8 cellular contexts compared by ENCODE assay signal in the genomic region with DNA sequence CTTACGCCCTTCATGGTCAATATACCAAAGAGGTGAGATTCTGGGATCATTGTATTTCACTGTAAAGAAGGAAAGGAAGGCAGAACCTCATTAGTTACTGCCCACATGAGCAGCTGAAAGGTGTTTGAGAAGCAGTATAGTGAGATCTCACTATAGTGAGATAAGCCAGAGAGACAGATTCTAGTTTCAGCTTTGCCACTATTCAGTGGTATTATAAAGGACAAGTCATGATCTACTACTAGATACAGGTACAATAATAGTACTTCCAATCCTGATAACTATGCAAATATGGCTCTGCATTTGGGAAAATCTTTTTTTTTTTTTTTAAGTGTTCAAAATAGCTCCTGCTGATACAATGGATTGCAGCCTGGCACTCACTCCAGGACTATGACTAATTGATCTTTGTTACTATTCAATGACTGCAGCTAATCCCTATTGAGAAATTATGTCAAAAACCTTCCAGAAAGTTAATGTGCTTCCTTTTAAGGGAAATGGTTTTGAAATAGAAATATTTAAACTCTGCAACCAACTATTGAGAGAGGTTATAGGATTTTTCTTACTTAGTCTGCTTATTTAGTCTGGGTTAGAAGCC. TPM values are rescaled to one million over a fixed set of nuclear protein-coding genes. Genes with fewer than 3 reads are reported as not detected.
DNase-seq lines count a peak whose midpoint lies in the region; ATAC-seq and TF ChIP-seq lines count a peak whose summit lies in the region.

No MANE protein-coding gene starts in this region.

- no peaks in the 10 kb centered on the region for H3K4me1 ChIP-seq in foreskin keratinocyte
- no peaks in the 10 kb centered on the region for H3K4me1 ChIP-seq in CD4-positive, alpha-beta memory T cell (ENCODE audit: insufficient read depth, low read length)

- in situ Hi-C loops in G401 (cut with HindIII; ENCODE audit: low sequenced_read_pairs), result no loop called here

- no peaks in the 10 kb centered on the region for H3K9me3 Mint-ChIP-seq in CD4-positive, alpha-beta memory T cell

- DNase-seq in AG10803 (ENCODE audit: low read depth), result peak; percentile 84
- peak in 1 of 2 donors; percentile 22 for DNase-seq in foreskin keratinocyte
- no peak for DNase-seq in CD4-positive, alpha-beta memory T cell
- DNase-seq in NAMALWA (ENCODE audit: low spot score), result no peak
- DNase-seq in G401 (ENCODE audit: low spot score), result no peak

- ATAC-seq in GM21526 (IDR thresholded peaks at IDR 0.05; ENCODE audit: low FRiP score, unreplicated experiment) (peak; percentile 34), HG03575 (IDR thresholded peaks at IDR 0.05; ENCODE audit: extremely low read depth, insufficient number of reproducible peaks, low FRiP score, unreplicated experiment) (peak; percentile 18), foreskin keratinocyte (peak; percentile 41), SK-N-SH treated with all-trans-retinoic acid at 6 μM for 48 hours (no peak)

- no peaks in the 10 kb centered on the region for H3K36me3 Mint-ChIP-seq in CD4-positive, alpha-beta memory T cell

- no peak overlapping the region for H3K27ac ChIP-seq in foreskin keratinocyte
- H3K27ac ChIP-seq in CD4-positive, alpha-beta memory T cell (ENCODE audit: low read depth, low read length), result no peak overlapping the region

- H3K36me3 ChIP-seq in CD4-positive, alpha-beta memory T cell (ENCODE audit: insufficient read depth, low read length), result no peaks in the 10 kb centered on the region

- H3K9me3 ChIP-seq in CD4-positive, alpha-beta memory T cell (ENCODE audit: control insufficient read depth in 1 of 2, low read length in 2 of 2), result no peaks in the 10 kb centered on the region

- no peaks in the 10 kb centered on the region for H3K27me3 ChIP-seq in foreskin keratinocyte
- no peaks in the 10 kb centered on the region for H3K27me3 ChIP-seq in CD4-positive, alpha-beta memory T cell (ENCODE audit: insufficient read depth, low read length)

- intact Hi-C loops in CD4-positive, alpha-beta memory T cell (cut with micrococcal nuclease), result no loop called here

- H3K4me3 Mint-ChIP-seq in CD4-positive, alpha-beta memory T cell, result no peak overlapping the region

- no peak overlapping the region for H3K4me3 ChIP-seq in AG10803 (ENCODE audit: low read length)
- no peak overlapping the region for H3K4me3 ChIP-seq in CD4-positive, alpha-beta memory T cell (ENCODE audit: low read length in 2 of 2)

- CTCF ChIA-PET in CD4-positive, alpha-beta memory T cell (lab: Charles Lee; ENCODE audit: partially characterized antibody), result no interaction called here

- POLR2A ChIA-PET in CD4-positive, alpha-beta memory T cell (lab: Charles Lee; ENCODE audit: partially characterized antibody), result no interaction called here

- no peak for TF ChIP-seq CTCF in AG10803 (conservative IDR thresholded peaks at IDR 0.05; ENCODE audit: low read length)
- no peak for TF ChIP-seq CTCF in foreskin keratinocyte (conservative IDR thresholded peaks at IDR 0.05)

- peaks cover 0 to 1% of the 10 kb centered on the region in 2 donors for H3K27me3 Mint-ChIP-seq in CD4-positive, alpha-beta memory T cell

- H3K4me1 Mint-ChIP-seq in CD4-positive, alpha-beta memory T cell, result no peaks in the 10 kb centered on the region

- no peak overlapping the region for H3K27ac Mint-ChIP-seq in CD4-positive, alpha-beta memory T cell

TF ChIP-seq in SK-N-SH treated with all-trans-retinoic acid at 6 μM for 48 hours, 23 proteins besides CTCF, POLR2A, EP300 and RAD21 (continues in another document):
- TF ChIP-seq ESRRG (CRISPR knock-in tag; IDR thresholded peaks at IDR 0.05), result no peak
- no peak for TF ChIP-seq ZFP30 (CRISPR knock-in tag; IDR thresholded peaks at IDR 0.05)
- no peak for TF ChIP-seq ARNTL (CRISPR knock-in tag; IDR thresholded peaks at IDR 0.05; ENCODE audit: borderline replicate concordance, low read depth)
- TF ChIP-seq ZNF565 (CRISPR knock-in tag; conservative IDR thresholded peaks at IDR 0.05; ENCODE audit: low read depth), result no peak
- TF ChIP-seq OSR1 (CRISPR knock-in tag; IDR thresholded peaks at IDR 0.05), result no peak
- TF ChIP-seq, protein P1, sequence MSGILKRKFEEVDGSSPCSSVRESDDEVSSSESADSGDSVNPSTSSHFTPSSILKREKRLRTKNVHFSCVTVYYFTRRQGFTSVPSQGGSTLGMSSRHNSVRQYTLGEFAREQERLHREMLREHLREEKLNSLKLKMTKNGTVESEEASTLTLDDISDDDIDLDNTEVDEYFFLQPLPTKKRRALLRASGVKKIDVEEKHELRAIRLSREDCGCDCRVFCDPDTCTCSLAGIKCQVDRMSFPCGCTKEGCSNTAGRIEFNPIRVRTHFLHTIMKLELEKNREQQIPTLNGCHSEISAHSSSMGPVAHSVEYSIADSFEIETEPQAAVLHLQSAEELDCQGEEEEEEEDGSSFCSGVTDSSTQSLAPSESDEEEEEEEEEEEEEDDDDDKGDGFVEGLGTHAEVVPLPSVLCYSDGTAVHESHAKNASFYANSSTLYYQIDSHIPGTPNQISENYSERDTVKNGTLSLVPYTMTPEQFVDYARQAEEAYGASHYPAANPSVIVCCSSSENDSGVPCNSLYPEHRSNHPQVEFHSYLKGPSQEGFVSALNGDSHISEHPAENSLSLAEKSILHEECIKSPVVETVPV (CRISPR knock-in tag; IDR thresholded peaks at IDR 0.05), result no peak
- TF ChIP-seq, protein P2, sequence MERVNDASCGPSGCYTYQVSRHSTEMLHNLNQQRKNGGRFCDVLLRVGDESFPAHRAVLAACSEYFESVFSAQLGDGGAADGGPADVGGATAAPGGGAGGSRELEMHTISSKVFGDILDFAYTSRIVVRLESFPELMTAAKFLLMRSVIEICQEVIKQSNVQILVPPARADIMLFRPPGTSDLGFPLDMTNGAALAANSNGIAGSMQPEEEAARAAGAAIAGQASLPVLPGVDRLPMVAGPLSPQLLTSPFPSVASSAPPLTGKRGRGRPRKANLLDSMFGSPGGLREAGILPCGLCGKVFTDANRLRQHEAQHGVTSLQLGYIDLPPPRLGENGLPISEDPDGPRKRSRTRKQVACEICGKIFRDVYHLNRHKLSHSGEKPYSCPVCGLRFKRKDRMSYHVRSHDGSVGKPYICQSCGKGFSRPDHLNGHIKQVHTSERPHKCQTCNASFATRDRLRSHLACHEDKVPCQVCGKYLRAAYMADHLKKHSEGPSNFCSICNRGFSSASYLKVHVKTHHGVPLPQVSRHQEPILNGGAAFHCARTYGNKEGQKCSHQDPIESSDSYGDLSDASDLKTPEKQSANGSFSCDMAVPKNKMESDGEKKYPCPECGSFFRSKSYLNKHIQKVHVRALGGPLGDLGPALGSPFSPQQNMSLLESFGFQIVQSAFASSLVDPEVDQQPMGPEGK (CRISPR knock-in tag; IDR thresholded peaks at IDR 0.05; ENCODE audit: borderline replicate concordance), result no peak
- no peak for TF ChIP-seq TCF4 (CRISPR knock-in tag; IDR thresholded peaks at IDR 0.05; ENCODE audit: borderline replicate concordance)
- no peak for TF ChIP-seq ISL1 (CRISPR knock-in tag; IDR thresholded peaks at IDR 0.05)
- TF ChIP-seq TOX (CRISPR knock-in tag; IDR thresholded peaks at IDR 0.05; ENCODE audit: borderline replicate concordance), result no peak
- TF ChIP-seq BACH2 (CRISPR knock-in tag; IDR thresholded peaks at IDR 0.05; ENCODE audit: borderline replicate concordance), result no peak
- no peak for TF ChIP-seq CSDC2 (CRISPR knock-in tag; IDR thresholded peaks at IDR 0.05)
- no peak for TF ChIP-seq PPARA (CRISPR knock-in tag; IDR thresholded peaks at IDR 0.05; ENCODE audit: borderline replicate concordance)
- TF ChIP-seq, protein P3, sequence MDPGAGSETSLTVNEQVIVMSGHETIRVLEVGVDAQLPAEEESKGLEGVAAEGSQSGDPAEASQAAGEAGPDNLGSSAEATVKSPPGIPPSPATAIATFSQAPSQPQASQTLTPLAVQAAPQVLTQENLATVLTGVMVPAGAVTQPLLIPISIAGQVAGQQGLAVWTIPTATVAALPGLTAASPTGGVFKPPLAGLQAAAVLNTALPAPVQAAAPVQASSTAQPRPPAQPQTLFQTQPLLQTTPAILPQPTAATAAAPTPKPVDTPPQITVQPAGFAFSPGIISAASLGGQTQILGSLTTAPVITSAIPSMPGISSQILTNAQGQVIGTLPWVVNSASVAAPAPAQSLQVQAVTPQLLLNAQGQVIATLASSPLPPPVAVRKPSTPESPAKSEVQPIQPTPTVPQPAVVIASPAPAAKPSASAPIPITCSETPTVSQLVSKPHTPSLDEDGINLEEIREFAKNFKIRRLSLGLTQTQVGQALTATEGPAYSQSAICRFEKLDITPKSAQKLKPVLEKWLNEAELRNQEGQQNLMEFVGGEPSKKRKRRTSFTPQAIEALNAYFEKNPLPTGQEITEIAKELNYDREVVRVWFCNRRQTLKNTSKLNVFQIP (CRISPR knock-in tag; IDR thresholded peaks at IDR 0.05; ENCODE audit: borderline replicate concordance, low read depth), result no peak
- TF ChIP-seq ZC3H10 (CRISPR knock-in tag; IDR thresholded peaks at IDR 0.05), result no peak
- TF ChIP-seq SNAI2 (CRISPR knock-in tag; IDR thresholded peaks at IDR 0.05), result no peak
- no peak for TF ChIP-seq ZNF8 (CRISPR knock-in tag; IDR thresholded peaks at IDR 0.05)

RNA-seq across cellular contexts. Expression of a gene that starts 8.3 kb away (rescaled TPM):
- total RNA-seq in foreskin keratinocyte, result 48.4 and 50.7 TPM in 2 replicates
- 13.9 and 17.4 TPM in 2 replicates for polyA plus RNA-seq in foreskin keratinocyte
- total RNA-seq in CD4-positive, alpha-beta memory T cell, result 10 to 100 TPM; 19.4 to 21.6 TPM
- 10 to 100 TPM; 27.7 to 33.4 TPM for polyA plus RNA-seq in CD4-positive, alpha-beta memory T cell
- 70.0 and 71.5 TPM in 2 replicates for total RNA-seq in G401 (2014; rRNA removed; shearing (Covaris generic))

RNA-seq across cellular contexts. Expression of a gene that starts 57.0 kb away (rescaled TPM):
- 1.8 and 2.4 TPM in 2 replicates for total RNA-seq in foreskin keratinocyte
- 1.0 and 1.3 TPM in 2 replicates for polyA plus RNA-seq in foreskin keratinocyte
- total RNA-seq in CD4-positive, alpha-beta memory T cell, result not detected
- not detected for polyA plus RNA-seq in CD4-positive, alpha-beta memory T cell
- 2.6 and 4.4 TPM in 2 replicates for total RNA-seq in G401 (2014; rRNA removed; shearing (Covaris generic))

RNA-seq across cellular contexts. Expression of a gene that starts 57.2 kb away (rescaled TPM):
- total RNA-seq in foreskin keratinocyte, result 18.9 and 19.0 TPM in 2 replicates
- polyA plus RNA-seq in foreskin keratinocyte, result 8.7 and 9.8 TPM in 2 replicates
- 10 to 100 TPM; 20.9 to 21.2 TPM for total RNA-seq in CD4-positive, alpha-beta memory T cell
- 10 to 100 TPM in 1 of 2 donors, 1 to 10 TPM in 1; 7.7 to 14.2 TPM for polyA plus RNA-seq in CD4-positive, alpha-beta memory T cell
- 39.3 and 43.6 TPM in 2 replicates for total RNA-seq in G401 (2014; rRNA removed; shearing (Covaris generic))
